In genomic region chr3:173025941-173026340, GRCh38 we compare ENCODE assay signal across 24 cellular contexts.
"Had no signal": no experiment of that assay in that cellular context is flagged by ENCODE, and none has a peak within 500 bp of the region (broad histone marks: within the 10 kb centered on the region; RNA-seq: fewer than 3 reads in every experiment).

No MANE protein-coding gene starts in this region.

- H3K9me3 ChIP-seq: esophagus muscularis mucosa, gastrocnemius medialis, heart right ventricle, left ventricle myocardium inferior, lower lobe of right lung, sigmoid colon, suprapubic skin, thyroid gland, upper lobe of left lung, uterus had no signal

- H3K36me3 Mint-ChIP-seq: immature natural killer cell; memory B cell; natural killer cell treated with Interleukin-12 subunit alpha and Interleukin-12 subunit beta and Interleukin-15 and Interleukin-18, amount 100 ng/mL, for 72 hours had no signal

- ATAC-seq: gastrocnemius medialis; heart right ventricle; left cardiac atrium; lower lobe of right lung; natural killer cell treated with Interleukin-12 subunit alpha and Interleukin-12 subunit beta and Interleukin-15 and Interleukin-18, amount 100 ng/mL, for 72 hours; stimulated activated naive CD8-positive, alpha-beta T cell treated with anti-CD3 and anti-CD28 coated beads, Interleukin-15, Interleukin-2, amounts not matched to agents 100 U/mL and 50 U/mL, for 24 hours had no signal

- H3K27ac Mint-ChIP-seq: immature natural killer cell; memory B cell; natural killer cell treated with Interleukin-12 subunit alpha and Interleukin-12 subunit beta and Interleukin-15 and Interleukin-18, amount 100 ng/mL, for 72 hours had no signal

- H3K27me3 Mint-ChIP-seq: memory B cell had no signal

- H3K4me1 ChIP-seq: esophagus muscularis mucosa, gastrocnemius medialis, heart right ventricle, left ventricle myocardium inferior, lower lobe of right lung, sigmoid colon, suprapubic skin, thyroid gland, upper lobe of left lung, uterus had no signal

- H3K4me3 ChIP-seq: dorsolateral prefrontal cortex, esophagus muscularis mucosa, gastrocnemius medialis, heart right ventricle, left ventricle myocardium inferior, lower lobe of right lung, sigmoid colon, skin epidermis, suprapubic skin, thyroid gland, upper lobe of left lung, uterus had no signal

- DNase-seq: cortex of kidney; dorsolateral prefrontal cortex; effector CD8-positive, alpha-beta T cell; gastrocnemius medialis; heart right ventricle; immature natural killer cell; kidney; left cardiac atrium; left ventricle myocardium inferior; lower lobe of right lung; midbrain; posterior cingulate gyrus; sigmoid colon; stimulated activated CD4-positive, alpha-beta T cell treated with anti-CD3 and anti-CD28 coated beads, Interleukin-12 subunit alpha, Interleukin-12 subunit beta, amount 100 ng/mL, for 4 hours; stimulated activated naive CD8-positive, alpha-beta T cell treated with anti-CD3 and anti-CD28 coated beads, Interleukin-15, Interleukin-2, amounts not matched to agents 100 U/mL and 50 U/mL, for 24 hours; thyroid gland; upper lobe of left lung; uterus had no signal

- H3K27ac ChIP-seq: dorsolateral prefrontal cortex, epithelial cell of prostate, esophagus muscularis mucosa, gastrocnemius medialis, heart right ventricle, left ventricle myocardium inferior, lower lobe of right lung, sigmoid colon, skin epidermis, suprapubic skin, thyroid gland, upper lobe of left lung, uterus had no signal

- H3K4me3 Mint-ChIP-seq: immature natural killer cell; memory B cell; natural killer cell treated with Interleukin-12 subunit alpha and Interleukin-12 subunit beta and Interleukin-15 and Interleukin-18, amount 100 ng/mL, for 72 hours had no signal

- H3K36me3 ChIP-seq: esophagus muscularis mucosa, gastrocnemius medialis, heart right ventricle, left ventricle myocardium inferior, lower lobe of right lung, sigmoid colon, suprapubic skin, thyroid gland, upper lobe of left lung, uterus had no signal

- H3K4me1 Mint-ChIP-seq: immature natural killer cell, memory B cell had no signal

- H3K27me3 ChIP-seq: dorsolateral prefrontal cortex, esophagus muscularis mucosa, gastrocnemius medialis, heart right ventricle, sigmoid colon, suprapubic skin, thyroid gland, upper lobe of left lung, uterus had no signal
